Comparison of ENCODE assay signal across 12 cellular contexts in the genomic region with DNA sequence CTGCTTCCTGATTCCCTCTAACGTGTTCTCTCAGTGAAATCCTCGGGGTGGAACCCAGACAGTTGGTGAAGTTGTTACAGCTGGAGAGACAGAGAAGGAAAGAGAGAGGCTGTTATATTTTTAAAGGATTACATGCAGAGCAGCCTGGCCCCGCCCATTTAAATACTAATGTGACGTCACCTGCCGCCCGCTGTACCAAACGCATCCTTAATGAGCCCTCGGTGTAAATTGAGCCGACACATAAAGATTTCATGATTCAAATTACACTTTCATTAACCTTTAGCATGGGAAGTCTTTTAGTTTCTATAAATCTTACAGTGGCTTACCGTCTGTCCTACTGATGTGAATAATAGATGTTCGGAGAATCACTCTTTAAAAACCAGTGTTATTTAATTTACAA.
DNase-seq lines count a peak whose midpoint lies in the region; ATAC-seq and TF ChIP-seq lines count a peak whose summit lies in the region.
"Had no signal": no experiment of that assay in that cellular context is flagged by ENCODE, and none has a peak within 500 bp of the region (broad histone marks: within the 10 kb centered on the region; RNA-seq: fewer than 3 reads in every experiment).

No MANE protein-coding gene starts in this region.

- TF ChIP-seq CTCF in right atrium auricular region (IDR thresholded peaks at IDR 0.05) (no peak), heart right ventricle (IDR thresholded peaks at IDR 0.05) (no peak), transverse colon (IDR thresholded peaks at IDR 0.05) (no peak), dorsolateral prefrontal cortex (IDR thresholded peaks at IDR 0.05 in 54 of 56, conservative IDR thresholded peaks at IDR 0.05 in 2 of 56; ENCODE audit: low read depth in 1 of 56, partially characterized antibody in 56 of 56) (no peak)

- no peak for TF ChIP-seq POLR2A in transverse colon (IDR thresholded peaks at IDR 0.05)

- in situ Hi-C loops in transverse colon (cut with MboI; ENCODE audit: low pct_ligation_motif_present in 1 of 4, low pct_unique_long_range_greater_than_20kb in 1 of 4, low sequenced_read_pairs in 3 of 4): no loop called here

- WGBS in heart right ventricle, 2 donors: 15 to 26% methylated on average over 11 of the region's 11 CpGs
- 34 to 50% methylated on average over 4 to 11 of the region's 11 CpGs for WGBS in transverse colon (ENCODE audit: low coverage in 1 of 2), 2 donors

- peak; percentile 56 for ATAC-seq in Right ventricle myocardium superior (ENCODE audit: poor library complexity)
- ATAC-seq in heart right ventricle: peak in 5 of 8 donors; percentile 46 to 67 (median 49)

- H3K4me3 ChIP-seq in right atrium auricular region (no peak overlapping the region), heart right ventricle (peak overlapping the region in 4 of 10 donors; percentile 21 to 31 (median 26)), transverse colon (no peak overlapping the region), dorsolateral prefrontal cortex (peak overlapping the region in 11 of 59 donors; percentile 3 to 26 (median 17))

- H3K27ac ChIP-seq in right atrium auricular region (no peak overlapping the region), heart right ventricle (no peak overlapping the region), transverse colon (no peak overlapping the region), dorsolateral prefrontal cortex (no peak overlapping the region)

- peaks cover 0 to 7% of the 10 kb centered on the region in 2 donors for H3K9me3 ChIP-seq in right atrium auricular region
- peaks cover 0 to 26% (median 0%) of the 10 kb centered on the region in 11 donors for H3K9me3 ChIP-seq in heart right ventricle
- no peaks in the 10 kb centered on the region for H3K9me3 ChIP-seq in transverse colon

- H3K4me1 ChIP-seq in right atrium auricular region (no peaks in the 10 kb centered on the region), heart right ventricle (peaks cover 0 to 20% (median 0%) of the 10 kb centered on the region in 9 donors), transverse colon (peaks cover 0 to 6% (median 3%) of the 10 kb centered on the region in 4 donors)

- H3K36me3 ChIP-seq in right atrium auricular region: no peaks in the 10 kb centered on the region
- H3K36me3 ChIP-seq in heart right ventricle: no peaks in the 10 kb centered on the region
- H3K36me3 ChIP-seq in transverse colon: no peaks in the 10 kb centered on the region

- TF ChIP-seq EP300 in transverse colon (IDR thresholded peaks at IDR 0.05; ENCODE audit: low read depth): no peak

- intact Hi-C loops in Right ventricle myocardium superior (cut with DNase I) (no loop called here), heart right ventricle (cut with DNase I) (no loop called here), transverse colon (cut with DNase I; ENCODE audit: low total_unique reads) (no loop called here), dorsolateral prefrontal cortex (cut with DNase I) (no loop called here)

- peak; percentile 44 for DNase-seq in Right ventricle myocardium superior
- DNase-seq in right atrium auricular region (ENCODE audit: low spot score): no peak
- peak; percentile 68 for DNase-seq in NCI-H524 treated with DMSO at 0.1 percent for 48 hours (lab: John Stamatoyannopoulos, UW)
- DNase-seq in heart right ventricle: peak in 1 of 2 donors; percentile 10
- peak; percentile 16 for DNase-seq in transverse colon
- DNase-seq in NCI-H1048 (lab: John Stamatoyannopoulos, UW): no peak
- no peak for DNase-seq in T-helper 1 cell
- no peak for DNase-seq in dorsolateral prefrontal cortex
- DNase-seq: activated naive CD4-positive, alpha-beta T cell treated with anti-CD3 and anti-CD28 coated beads, Interleukin-2, amount 10 ng/mL, durations not matched to agents 7 days and 5 days; erythroblast; NCI-H1694; T1000 had no signal

- no peaks in the 10 kb centered on the region for H3K27me3 ChIP-seq in right atrium auricular region
- peaks cover 0 to 23% (median 12%) of the 10 kb centered on the region in 7 donors for H3K27me3 ChIP-seq in heart right ventricle
- H3K27me3 ChIP-seq in transverse colon: no peaks in the 10 kb centered on the region
- peaks cover 0 to 4% (median 0%) of the 10 kb centered on the region in 45 donors for H3K27me3 ChIP-seq in dorsolateral prefrontal cortex

Comparison
In these comparisons a context has a peak if more than half of its experiments do, and no peak if none do; other contexts are left out.
1. DNase-seq: peak in Right ventricle myocardium superior (single experiment), NCI-H524 treated with DMSO at 0.1 percent for 48 hours (single experiment) and transverse colon (single experiment); none in right atrium auricular region (single experiment), NCI-H1048 (single experiment), T-helper 1 cell (0 of 5) and dorsolateral prefrontal cortex (0 of 10).